In the genomic region with DNA sequence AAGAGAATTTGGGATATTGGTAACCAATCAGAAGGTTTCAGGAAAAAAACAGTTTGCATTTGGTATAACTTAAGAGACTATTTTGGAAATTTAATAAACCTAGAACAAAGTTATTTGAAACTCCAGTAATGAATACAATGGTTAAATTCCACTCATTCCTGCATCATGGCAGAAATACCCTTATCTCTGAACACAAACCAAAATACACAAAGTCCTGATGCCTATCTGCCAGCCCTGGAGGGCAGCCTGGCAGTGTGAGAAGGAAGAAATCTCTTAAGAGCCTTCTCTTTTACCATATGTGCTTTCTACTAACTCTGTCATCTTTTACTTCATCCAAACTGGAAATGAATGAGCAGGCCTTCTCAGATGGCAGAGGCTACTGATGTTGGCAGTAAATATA, we compare ENCODE assay signal across 1 cellular context.
TF ChIP-seq lines count a peak whose summit lies in the region.

No MANE protein-coding gene starts in this region.

TF ChIP-seq in IMR-90, 13 proteins besides CTCF, POLR2A, EP300 and RAD21 (continued from another document):
- TF ChIP-seq, protein P1, sequence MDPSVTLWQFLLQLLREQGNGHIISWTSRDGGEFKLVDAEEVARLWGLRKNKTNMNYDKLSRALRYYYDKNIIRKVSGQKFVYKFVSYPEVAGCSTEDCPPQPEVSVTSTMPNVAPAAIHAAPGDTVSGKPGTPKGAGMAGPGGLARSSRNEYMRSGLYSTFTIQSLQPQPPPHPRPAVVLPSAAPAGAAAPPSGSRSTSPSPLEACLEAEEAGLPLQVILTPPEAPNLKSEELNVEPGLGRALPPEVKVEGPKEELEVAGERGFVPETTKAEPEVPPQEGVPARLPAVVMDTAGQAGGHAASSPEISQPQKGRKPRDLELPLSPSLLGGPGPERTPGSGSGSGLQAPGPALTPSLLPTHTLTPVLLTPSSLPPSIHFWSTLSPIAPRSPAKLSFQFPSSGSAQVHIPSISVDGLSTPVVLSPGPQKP (IDR thresholded peaks at IDR 0.05; ENCODE audit: borderline replicate concordance, low read depth, low read length), result no peak
- TF ChIP-seq RCOR1 (IDR thresholded peaks at IDR 0.05; ENCODE audit: insufficient replicate concordance, low read length), result no peak
- no peak for TF ChIP-seq NFE2L2 (IDR thresholded peaks at IDR 0.05; ENCODE audit: low read depth, low read length)
- no peak for TF ChIP-seq MXI1 (IDR thresholded peaks at IDR 0.05; ENCODE audit: borderline replicate concordance, low read depth, low read length)
- no peak for TF ChIP-seq CHD1 (IDR thresholded peaks at IDR 0.05; ENCODE audit: low read depth, low read length)
- no peak for TF ChIP-seq MAZ (IDR thresholded peaks at IDR 0.05; ENCODE audit: borderline replicate concordance, low read depth, low read length)
- TF ChIP-seq MAFK (IDR thresholded peaks at IDR 0.05; ENCODE audit: low read depth, low read length), result no peak
